18 cellular contexts compared by ENCODE assay signal in the genomic region with DNA sequence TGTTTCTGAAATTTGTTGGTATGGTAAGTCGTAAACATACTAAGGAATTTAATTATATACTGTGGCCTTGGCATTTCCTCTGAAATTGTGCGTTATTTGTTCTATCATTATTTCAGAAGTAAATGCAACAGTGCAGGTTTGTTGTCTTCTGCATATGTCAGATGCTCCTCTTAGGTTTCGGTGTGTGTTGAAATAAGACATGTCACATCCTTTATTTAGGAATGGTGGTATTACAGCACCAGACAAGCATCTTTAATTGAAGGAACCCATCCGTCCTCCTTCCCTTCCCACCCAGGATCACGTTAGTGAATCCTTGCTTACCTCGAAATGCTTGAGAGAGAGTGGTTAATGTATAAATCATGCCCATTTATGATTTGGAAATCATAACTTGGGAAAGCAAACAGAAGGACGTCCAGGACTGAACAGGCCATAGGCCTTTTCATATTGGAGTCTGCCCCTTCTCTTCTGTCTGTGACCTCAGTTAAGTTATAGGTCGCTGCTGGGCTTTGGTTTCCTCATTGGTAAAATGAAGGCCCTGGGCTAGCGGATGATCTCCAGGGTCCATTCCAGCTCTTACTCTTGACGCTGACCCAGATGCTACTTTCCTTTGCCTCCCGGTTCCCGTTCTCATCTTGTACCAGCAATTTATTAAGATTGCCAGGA.
"Had no signal": no experiment of that assay in that cellular context is flagged by ENCODE, and none has a peak within 500 bp of the region (broad histone marks: within the 10 kb centered on the region; RNA-seq: fewer than 3 reads in every experiment).

No MANE protein-coding gene starts in this region.

- ATAC-seq: activated CD8-positive, alpha-beta T cell treated with anti-CD3 and anti-CD28 coated beads, Interleukin-2, amount 10 ng/mL, durations not matched to agents 7 days and 5 days; activated T-cell treated with anti-CD3 and anti-CD28 coated beads, Interleukin-2, amount 50 U/mL, for 4 hours; natural killer cell treated with Interleukin-12 subunit alpha and Interleukin-12 subunit beta and Interleukin-15 and Interleukin-18, amount 100 ng/mL, for 72 hours; stimulated activated naive CD8-positive, alpha-beta T cell treated with anti-CD3 and anti-CD28 coated beads, Interleukin-15, amount 100 ng/mL, for 72 hours had no signal

- H3K4me3 Mint-ChIP-seq: activated CD4-positive, alpha-beta T cell treated with anti-CD3 and anti-CD28 coated beads, Interleukin-2, amount 10 ng/mL, durations not matched to agents 24 days and 14 days; activated CD8-positive, alpha-beta T cell treated with anti-CD3 and anti-CD28 coated beads, Interleukin-2, amount 10 ng/mL, durations not matched to agents 7 days and 5 days; activated naive CD4-positive, alpha-beta T cell treated with anti-CD3 and anti-CD28 coated beads, Interleukin-2, amount 50 U/mL, for 24 hours; activated T-cell treated with anti-CD3 and anti-CD28 coated beads, Interleukin-2, amount 50 U/mL, for 4 hours; natural killer cell treated with Interleukin-12 subunit alpha and Interleukin-12 subunit beta and Interleukin-15 and Interleukin-18, amount 100 ng/mL, for 72 hours; stimulated activated naive CD8-positive, alpha-beta T cell treated with anti-CD3 and anti-CD28 coated beads, Interleukin-15, amount 100 ng/mL, for 72 hours had no signal

- H3K4me1 ChIP-seq: testis had no signal

- H3K27me3 ChIP-seq: testis, upper lobe of left lung had no signal

- H3K27ac Mint-ChIP-seq: activated CD4-positive, alpha-beta T cell treated with anti-CD3 and anti-CD28 coated beads, Interleukin-2, amount 10 ng/mL, durations not matched to agents 24 days and 14 days; activated CD8-positive, alpha-beta T cell treated with anti-CD3 and anti-CD28 coated beads, Interleukin-2, amount 10 ng/mL, durations not matched to agents 7 days and 5 days; natural killer cell treated with Interleukin-12 subunit alpha and Interleukin-12 subunit beta and Interleukin-15 and Interleukin-18, amount 100 ng/mL, for 72 hours had no signal

- H3K9me3 ChIP-seq: lower lobe of right lung, testis, upper lobe of left lung had no signal

- H3K9me3 Mint-ChIP-seq: activated CD4-positive, alpha-beta T cell treated with anti-CD3 and anti-CD28 coated beads, Interleukin-2, amount 10 ng/mL, durations not matched to agents 24 days and 14 days; activated naive CD4-positive, alpha-beta T cell treated with anti-CD3 and anti-CD28 coated beads, Interleukin-2, amount 50 U/mL, for 24 hours; activated T-cell treated with anti-CD3 and anti-CD28 coated beads, Interleukin-2, amount 50 U/mL, for 4 hours; natural killer cell treated with Interleukin-12 subunit alpha and Interleukin-12 subunit beta and Interleukin-15 and Interleukin-18, amount 100 ng/mL, for 72 hours; stimulated activated naive CD8-positive, alpha-beta T cell treated with anti-CD3 and anti-CD28 coated beads, Interleukin-15, amount 100 ng/mL, for 72 hours had no signal

- H3K27ac ChIP-seq: lower lobe of right lung, testis had no signal

- FAIRE-seq: bronchial epithelial cell, keratinocyte had no signal

- DNase-seq: activated CD4-positive, alpha-beta T cell treated with anti-CD3 and anti-CD28 coated beads, Interleukin-2, amount 10 ng/mL, durations not matched to agents 24 days and 14 days; activated CD4-positive, CD25-positive, alpha-beta regulatory T cell; activated CD8-positive, alpha-beta T cell treated with anti-CD3 and anti-CD28 coated beads, Interleukin-2, amount 10 ng/mL, durations not matched to agents 7 days and 5 days; activated effector memory CD4-positive, alpha-beta T cell treated with anti-CD3 and anti-CD28 coated beads, Interleukin-2, amount 50 U/mL, for 16 hours; activated T-cell treated with anti-CD3 and anti-CD28 coated beads, Interleukin-2, amount 50 U/mL, for 4 hours; cerebellar nuclear complex; effector CD8-positive, alpha-beta T cell; glutamatergic neuron; lower lobe of right lung; nucleus accumbens; posterior cingulate gyrus; stimulated activated naive CD8-positive, alpha-beta T cell treated with anti-CD3 and anti-CD28 coated beads, Interleukin-15, amount 100 ng/mL, for 72 hours; testis; upper lobe of left lung had no signal

- H3K4me3 ChIP-seq: lower lobe of right lung, testis, upper lobe of left lung had no signal

- H3K27me3 Mint-ChIP-seq: activated CD4-positive, alpha-beta T cell treated with anti-CD3 and anti-CD28 coated beads, Interleukin-2, amount 10 ng/mL, durations not matched to agents 24 days and 14 days; activated naive CD4-positive, alpha-beta T cell treated with anti-CD3 and anti-CD28 coated beads, Interleukin-2, amount 50 U/mL, for 24 hours; natural killer cell treated with Interleukin-12 subunit alpha and Interleukin-12 subunit beta and Interleukin-15 and Interleukin-18, amount 100 ng/mL, for 72 hours; stimulated activated naive CD8-positive, alpha-beta T cell treated with anti-CD3 and anti-CD28 coated beads, Interleukin-15, amount 100 ng/mL, for 72 hours had no signal
